ENCODE assay signal across 9 cellular contexts in the genomic region with DNA sequence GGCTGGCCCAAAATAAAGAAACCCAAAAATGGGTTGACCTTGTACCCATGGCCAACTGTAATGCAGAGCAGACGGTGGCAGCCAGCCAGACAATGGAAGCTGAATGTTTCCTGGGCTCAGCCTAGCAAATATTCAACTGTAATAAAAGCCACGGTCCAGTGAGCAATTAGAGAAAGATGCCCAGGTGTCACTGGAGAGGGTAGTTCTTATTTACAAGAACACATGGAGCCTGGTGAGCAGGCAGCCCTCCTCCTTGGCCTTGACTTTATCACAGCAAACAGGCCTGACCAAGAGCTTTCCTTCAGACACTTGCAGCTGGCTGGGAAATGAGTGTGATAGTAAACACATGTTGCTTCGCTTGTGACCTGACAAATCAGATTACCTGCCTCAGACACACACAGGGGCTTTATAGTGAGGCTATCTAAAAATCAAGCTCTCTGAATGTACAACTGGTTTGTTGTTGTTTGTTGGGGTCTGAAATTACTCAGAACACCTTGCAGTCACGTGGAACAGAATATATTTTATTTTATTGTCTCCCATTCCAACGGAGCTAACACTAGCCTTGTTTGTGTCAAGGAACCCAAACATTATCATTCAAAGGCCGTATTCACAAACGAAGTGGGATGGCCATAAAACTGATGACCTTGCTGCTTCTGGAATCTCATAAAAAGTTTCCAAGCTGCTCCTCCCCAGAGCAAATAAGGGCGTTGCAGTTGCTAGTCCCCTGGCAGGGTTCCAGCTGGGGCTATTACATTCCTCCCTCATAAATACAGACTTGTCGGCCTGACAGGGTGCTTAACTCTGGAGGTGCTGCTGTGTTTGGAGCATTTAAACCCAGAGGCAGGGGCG.
DNase-seq lines count a peak whose midpoint lies in the region; ATAC-seq, FAIRE-seq and TF ChIP-seq lines count a peak whose summit lies in the region.
"Had no signal": no experiment of that assay in that cellular context is flagged by ENCODE, and none has a peak within 500 bp of the region (broad histone marks: within the 10 kb centered on the region; RNA-seq: fewer than 3 reads in every experiment).

No MANE protein-coding gene starts in this region.

- CTCF ChIA-PET in naive thymus-derived CD4-positive, alpha-beta T cell (lab: Charles Lee) = no interaction called here

- no peak for TF ChIP-seq CTCF in astrocyte (IDR thresholded peaks at IDR 0.05; ENCODE audit: insufficient read depth, low read depth, low read length)
- no peak for TF ChIP-seq CTCF in right lobe of liver (IDR thresholded peaks at IDR 0.05)

- H3K36me3 Mint-ChIP-seq in astrocyte (ENCODE audit: low read depth, unreplicated experiment) = no peaks in the 10 kb centered on the region
- H3K36me3 Mint-ChIP-seq in naive thymus-derived CD4-positive, alpha-beta T cell = no peaks in the 10 kb centered on the region
- H3K36me3 Mint-ChIP-seq: activated naive CD8-positive, alpha-beta T cell had no signal

- ATAC-seq in right lobe of liver = peak; percentile 76 to 89 (median 84)
- ATAC-seq in naive thymus-derived CD4-positive, alpha-beta T cell = no peak

- DNase-seq in D341Med (ENCODE audit: low spot score) (peak; percentile 39), NCI-H2081 (lab: John Stamatoyannopoulos, UW) (peak; percentile 83 to 89), astrocyte (ENCODE audit: low read depth) (peak; percentile 85), right lobe of liver (peak; percentile 65 to 77 (median 77)), hippocampal formation (lab: John Stamatoyannopoulos, UW) (no peak)
- no peak for DNase-seq in activated effector memory CD4-positive, alpha-beta T cell treated with anti-CD3 and anti-CD28 coated beads, Interleukin-2, amount 50 U/mL, for 16 hours
- DNase-seq in naive thymus-derived CD4-positive, alpha-beta T cell = no peak
- DNase-seq in stimulated activated naive CD4-positive, alpha-beta T cell treated with Interleukin-2 at 50 U/mL for 16 hours (lab: John Stamatoyannopoulos, UW) = no peak

- H3K4me2 ChIP-seq in astrocyte (ENCODE audit: low read length) = no peak overlapping the region

- peak overlapping the region; percentile 79 for H3K27ac Mint-ChIP-seq in astrocyte (ENCODE audit: unreplicated experiment)
- H3K27ac Mint-ChIP-seq in naive thymus-derived CD4-positive, alpha-beta T cell = no peak overlapping the region
- H3K27ac Mint-ChIP-seq: activated naive CD8-positive, alpha-beta T cell had no signal

- H3K27me3 ChIP-seq in astrocyte (ENCODE audit: insufficient read depth, low read length) (no peaks in the 10 kb centered on the region), right lobe of liver (no peaks in the 10 kb centered on the region)
- no peaks in the 10 kb centered on the region for H3K27me3 ChIP-seq in naive thymus-derived CD4-positive, alpha-beta T cell (ENCODE audit: control insufficient read depth in 2 of 2, insufficient read depth in 2 of 2, low read length in 2 of 2)

- FAIRE-seq in astrocyte (lab: Jason Lieb, UNC) = no peak

- no peaks in the 10 kb centered on the region for H3K36me3 ChIP-seq in astrocyte (ENCODE audit: insufficient read depth, low read length)
- H3K36me3 ChIP-seq in right lobe of liver = no peaks in the 10 kb centered on the region
- no peaks in the 10 kb centered on the region for H3K36me3 ChIP-seq in naive thymus-derived CD4-positive, alpha-beta T cell (ENCODE audit: control insufficient read depth in 2 of 3, insufficient read depth in 3 of 3, low read length in 3 of 3)

- H3K79me2 ChIP-seq in astrocyte (ENCODE audit: insufficient read depth, low read length) = no peaks in the 10 kb centered on the region

- H4K20me1 ChIP-seq in astrocyte (ENCODE audit: insufficient read depth, low read length) = no peaks in the 10 kb centered on the region

- peaks cover 21% of the 10 kb centered on the region for H3K4me1 Mint-ChIP-seq in astrocyte (ENCODE audit: low read depth, unreplicated experiment)
- peaks cover 0 to 10% (median 0%) of the 10 kb centered on the region in 7 donors for H3K4me1 Mint-ChIP-seq in naive thymus-derived CD4-positive, alpha-beta T cell

- H3K4me1 ChIP-seq in astrocyte (ENCODE audit: insufficient read depth, low read length) (peaks cover 2% of the 10 kb centered on the region), right lobe of liver (peaks cover 0 to 14% (median 0%) of the 10 kb centered on the region in 4 donors)
- no peaks in the 10 kb centered on the region for H3K4me1 ChIP-seq in naive thymus-derived CD4-positive, alpha-beta T cell (ENCODE audit: control insufficient read depth in 2 of 2, insufficient read depth in 2 of 2, low read length in 2 of 2)

- H3K4me3 Mint-ChIP-seq in astrocyte (ENCODE audit: unreplicated experiment) = no peak overlapping the region
- no peak overlapping the region for H3K4me3 Mint-ChIP-seq in naive thymus-derived CD4-positive, alpha-beta T cell
- H3K4me3 Mint-ChIP-seq: activated naive CD8-positive, alpha-beta T cell had no signal

- WGBS in right lobe of liver (ENCODE audit: insufficient coverage, low coverage, low lambda C conversion rate, missing lambda C conversion rate) = 27% methylated on average over 10 of the region's 10 CpGs

- H3K27ac ChIP-seq in astrocyte (ENCODE audit: low read depth, low read length) (no peak overlapping the region), right lobe of liver (peak overlapping the region in 2 of 3 donors; percentile 20 to 25)
- no peak overlapping the region for H3K27ac ChIP-seq in naive thymus-derived CD4-positive, alpha-beta T cell (ENCODE audit: low read depth, low read length)

- POLR2A ChIA-PET in naive thymus-derived CD4-positive, alpha-beta T cell (lab: Charles Lee) = no interaction called here

- intact Hi-C loops in right lobe of liver (cut with DNase I) = no loop called here
- intact Hi-C loops in naive thymus-derived CD4-positive, alpha-beta T cell (cut with micrococcal nuclease) = no loop called here

- H3K9me3 ChIP-seq in astrocyte (ENCODE audit: insufficient read depth, low read depth, low read length) = no peaks in the 10 kb centered on the region
- no peaks in the 10 kb centered on the region for H3K9me3 ChIP-seq in right lobe of liver
- H3K9me3 ChIP-seq in naive thymus-derived CD4-positive, alpha-beta T cell (ENCODE audit: control insufficient read depth in 2 of 3, low read length in 3 of 3) = no peaks in the 10 kb centered on the region

- H3K9me3 Mint-ChIP-seq in astrocyte (ENCODE audit: unreplicated experiment) = no peaks in the 10 kb centered on the region
- H3K9me3 Mint-ChIP-seq in naive thymus-derived CD4-positive, alpha-beta T cell = peaks cover 0 to 2% (median 0%) of the 10 kb centered on the region in 11 donors

- TF ChIP-seq POLR2A in right lobe of liver (IDR thresholded peaks at IDR 0.05) = no peak

- no peak overlapping the region for H2AFZ ChIP-seq in astrocyte (ENCODE audit: low read depth, low read length)

- H3K4me3 ChIP-seq in astrocyte (ENCODE audit: insufficient read depth, low read depth, low read length) (no peak overlapping the region), right lobe of liver (no peak overlapping the region)
- no peak overlapping the region for H3K4me3 ChIP-seq in naive thymus-derived CD4-positive, alpha-beta T cell (ENCODE audit: low read length)

- no peaks in the 10 kb centered on the region for H3K27me3 Mint-ChIP-seq in astrocyte (ENCODE audit: low read depth, unreplicated experiment)
- peaks cover 0 to 6% (median 0%) of the 10 kb centered on the region in 5 donors for H3K27me3 Mint-ChIP-seq in naive thymus-derived CD4-positive, alpha-beta T cell

- H3K9ac ChIP-seq in astrocyte (ENCODE audit: low read length) = no peak overlapping the region

Comparison
In these comparisons a context has a peak if more than half of its experiments do, and no peak if none do; other contexts are left out.
1. DNase-seq: peak in D341Med (single experiment), NCI-H2081 (2 of 2), astrocyte (single experiment) and right lobe of liver (3 of 3); none in hippocampal formation (0 of 2), activated effector memory CD4-positive, alpha-beta T cell treated with anti-CD3 and anti-CD28 coated beads, Interleukin-2, amount 50 U/mL, for 16 hours (single experiment), naive thymus-derived CD4-positive, alpha-beta T cell (0 of 9) and stimulated activated naive CD4-positive, alpha-beta T cell treated with Interleukin-2 at 50 U/mL for 16 hours (single experiment).
2. H3K27ac ChIP-seq: peak in right lobe of liver (2 of 3); none in astrocyte (single experiment) and naive thymus-derived CD4-positive, alpha-beta T cell (single experiment).